ENCODE assay signal across 28 cellular contexts in the genomic region with DNA sequence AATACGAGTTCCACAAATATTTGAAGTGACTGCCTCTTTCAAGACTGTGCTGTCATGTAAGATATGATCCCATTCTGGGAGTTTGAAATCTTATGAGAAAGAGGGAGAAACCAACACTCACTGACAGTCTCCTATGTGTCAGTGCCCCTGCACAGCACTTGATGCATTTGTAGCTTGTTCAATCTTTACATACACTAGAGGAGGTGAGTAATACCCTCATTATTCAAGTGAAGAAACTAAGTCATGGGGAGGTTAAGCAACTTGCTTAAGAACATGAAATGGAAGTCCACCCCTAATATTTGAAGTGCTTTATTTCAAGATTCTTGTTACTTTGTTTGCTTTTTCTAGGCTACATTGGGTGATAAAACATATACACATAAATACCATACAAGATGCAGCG.
"Had no signal": no experiment of that assay in that cellular context is flagged by ENCODE, and none has a peak within 500 bp of the region (broad histone marks: within the 10 kb centered on the region; RNA-seq: fewer than 3 reads in every experiment).

No MANE protein-coding gene starts in this region.

- H3K27me3 Mint-ChIP-seq: activated CD8-positive, alpha-beta T cell treated with anti-CD3 and anti-CD28 coated beads for 36 hours; activated T-helper 17 cell treated with anti-CD3 and anti-CD28 coated beads, Interleukin-2, amount 50 U/mL, for 72 hours had no signal

- H3K36me3 Mint-ChIP-seq: activated naive CD8-positive, alpha-beta T cell had no signal

- DNase-seq: activated CD4-positive, alpha-beta T cell treated with anti-CD3 and anti-CD28 coated beads for 1 hour; activated CD4-positive, alpha-beta T cell treated with anti-CD3 and anti-CD28 coated beads for 4 hours; activated CD4-positive, alpha-beta T cell treated with anti-CD3 and anti-CD28 coated beads, Interleukin-2, amount 10 ng/mL, durations not matched to agents 7 days and 5 days; activated CD4-positive, alpha-beta T cell treated with anti-CD3 and anti-CD28 coated beads, Interleukin-2, amount 50 U/mL, for 4 hours; activated CD4-positive, CD25-positive, alpha-beta regulatory T cell; activated CD8-positive, alpha-beta memory T cell treated with anti-CD3 and anti-CD28 coated beads for 24 hours; activated CD8-positive, alpha-beta T cell treated with anti-CD3 and anti-CD28 coated beads for 36 hours; activated effector memory CD4-positive, alpha-beta T cell treated with Interleukin-2 at 50 U/mL for 16 hours; activated gamma-delta T cell treated with Interleukin-2 at 50 U/mL for 16 hours; activated naive CD4-positive, alpha-beta T cell treated with anti-CD3 and anti-CD28 coated beads, Interleukin-2, amount 50 U/mL, for 16 hours; activated naive CD4-positive, alpha-beta T cell treated with Interleukin-2 at 50 U/mL for 16 hours; activated T-cell treated with anti-CD3 and anti-CD28 coated beads, Interleukin-2, amount 50 U/mL, for 4 hours; amygdala; aorta; body of pancreas; central memory CD4-positive, alpha-beta T cell; cerebellar nuclear complex; colonic mucosa; dorsolateral prefrontal cortex; effector memory CD4-positive, alpha-beta T cell; endodermal cell; erythroblast; gastrocnemius medialis; heart right ventricle; T-helper 2 cell had no signal

- ATAC-seq: activated CD8-positive, alpha-beta T cell treated with anti-CD3 and anti-CD28 coated beads for 36 hours; activated T-cell treated with anti-CD3 and anti-CD28 coated beads, Interleukin-2, amount 50 U/mL, for 4 hours; activated T-helper 17 cell treated with anti-CD3 and anti-CD28 coated beads, Interleukin-2, amount 50 U/mL, for 72 hours; body of pancreas; foreskin keratinocyte; gastrocnemius medialis; heart right ventricle had no signal

- H3K4me3 Mint-ChIP-seq: activated CD4-positive, alpha-beta T cell treated with anti-CD3 and anti-CD28 coated beads, Interleukin-2, amount 10 ng/mL, durations not matched to agents 7 days and 5 days; activated CD8-positive, alpha-beta T cell treated with anti-CD3 and anti-CD28 coated beads for 36 hours; activated naive CD8-positive, alpha-beta T cell; activated T-cell treated with anti-CD3 and anti-CD28 coated beads, Interleukin-2, amount 50 U/mL, for 4 hours; activated T-helper 17 cell treated with anti-CD3 and anti-CD28 coated beads, Interleukin-2, amount 50 U/mL, for 72 hours; endodermal cell had no signal

- H3K27ac Mint-ChIP-seq: activated CD4-positive, alpha-beta T cell treated with anti-CD3 and anti-CD28 coated beads, Interleukin-2, amount 10 ng/mL, durations not matched to agents 7 days and 5 days; activated CD8-positive, alpha-beta T cell treated with anti-CD3 and anti-CD28 coated beads for 36 hours; activated naive CD8-positive, alpha-beta T cell; activated T-helper 17 cell treated with anti-CD3 and anti-CD28 coated beads, Interleukin-2, amount 50 U/mL, for 72 hours; endodermal cell had no signal

- H3K9me3 Mint-ChIP-seq: activated CD4-positive, alpha-beta T cell treated with anti-CD3 and anti-CD28 coated beads, Interleukin-2, amount 10 ng/mL, durations not matched to agents 7 days and 5 days; activated CD8-positive, alpha-beta T cell treated with anti-CD3 and anti-CD28 coated beads for 36 hours; activated T-helper 17 cell treated with anti-CD3 and anti-CD28 coated beads, Interleukin-2, amount 50 U/mL, for 72 hours; endodermal cell had no signal

- H3K4me1 Mint-ChIP-seq: activated T-helper 17 cell treated with anti-CD3 and anti-CD28 coated beads, Interleukin-2, amount 50 U/mL, for 72 hours had no signal
